1 cellular context compared by ENCODE assay signal in the genomic region with DNA sequence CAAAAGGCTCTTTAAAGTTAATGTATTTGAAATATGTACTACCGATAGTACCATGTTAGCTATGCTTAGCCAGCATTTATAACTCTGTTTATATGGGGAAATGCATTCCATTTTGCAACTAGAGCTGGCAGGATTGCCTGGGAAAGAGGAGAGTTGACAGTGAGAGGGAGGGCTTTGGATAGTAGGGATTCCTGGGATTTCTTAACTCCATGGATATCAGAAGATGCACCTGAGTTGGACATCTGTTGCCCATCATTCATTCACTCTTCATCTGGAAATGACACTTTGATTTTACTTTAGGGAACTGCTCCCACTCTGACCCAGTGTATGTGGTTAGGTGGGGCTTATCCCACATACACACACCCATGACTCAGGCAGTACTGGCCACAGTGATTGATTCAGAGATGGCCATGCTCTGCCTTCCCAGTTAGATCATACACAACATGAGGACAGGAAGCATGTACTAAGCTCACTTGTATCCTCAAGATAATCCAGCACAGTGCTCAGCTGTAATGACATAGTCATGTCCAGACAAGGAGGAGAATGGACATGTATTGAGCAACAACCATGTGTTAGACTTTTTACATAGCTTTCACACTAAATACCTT.
TF ChIP-seq lines count a peak whose summit lies in the region.

No MANE protein-coding gene starts in this region.

TF ChIP-seq in K562, 482 proteins besides CTCF, POLR2A, EP300 and RAD21 (continued from another document and continues in another):
- TF ChIP-seq, protein P1, sequence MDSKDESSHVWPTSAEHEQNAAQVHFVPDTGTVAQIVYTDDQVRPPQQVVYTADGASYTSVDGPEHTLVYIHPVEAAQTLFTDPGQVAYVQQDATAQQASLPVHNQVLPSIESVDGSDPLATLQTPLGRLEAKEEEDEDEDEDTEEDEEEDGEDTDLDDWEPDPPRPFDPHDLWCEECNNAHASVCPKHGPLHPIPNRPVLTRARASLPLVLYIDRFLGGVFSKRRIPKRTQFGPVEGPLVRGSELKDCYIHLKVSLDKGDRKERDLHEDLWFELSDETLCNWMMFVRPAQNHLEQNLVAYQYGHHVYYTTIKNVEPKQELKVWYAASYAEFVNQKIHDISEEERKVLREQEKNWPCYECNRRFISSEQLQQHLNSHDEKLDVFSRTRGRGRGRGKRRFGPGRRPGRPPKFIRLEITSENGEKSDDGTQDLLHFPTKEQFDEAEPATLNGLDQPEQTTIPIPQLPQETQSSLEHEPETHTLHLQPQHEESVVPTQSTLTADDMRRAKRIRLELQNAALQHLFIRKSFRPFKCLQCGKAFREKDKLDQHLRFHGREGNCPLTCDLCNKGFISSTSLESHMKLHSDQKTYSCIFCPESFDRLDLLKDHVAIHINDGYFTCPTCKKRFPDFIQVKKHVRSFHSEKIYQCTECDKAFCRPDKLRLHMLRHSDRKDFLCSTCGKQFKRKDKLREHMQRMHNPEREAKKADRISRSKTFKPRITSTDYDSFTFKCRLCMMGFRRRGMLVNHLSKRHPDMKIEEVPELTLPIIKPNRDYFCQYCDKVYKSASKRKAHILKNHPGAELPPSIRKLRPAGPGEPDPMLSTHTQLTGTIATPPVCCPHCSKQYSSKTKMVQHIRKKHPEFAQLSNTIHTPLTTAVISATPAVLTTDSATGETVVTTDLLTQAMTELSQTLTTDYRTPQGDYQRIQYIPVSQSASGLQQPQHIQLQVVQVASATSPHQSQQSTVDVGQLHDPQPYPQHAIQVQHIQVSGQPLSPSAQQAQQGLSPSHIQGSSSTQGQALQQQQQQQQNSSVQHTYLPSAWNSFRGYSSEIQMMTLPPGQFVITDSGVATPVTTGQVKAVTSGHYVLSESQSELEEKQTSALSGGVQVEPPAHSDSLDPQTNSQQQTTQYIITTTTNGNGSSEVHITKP (IDR thresholded peaks at IDR 0.05; ENCODE audit: partially characterized antibody) = no peak
- TF ChIP-seq BRF1 (IDR thresholded peaks at IDR 0.05; ENCODE audit: borderline replicate concordance, extremely low read depth, insufficient read length) (no peak), ZNF398 (CRISPR knock-in tag; IDR thresholded peaks at IDR 0.05) (no peak), SNIP1 (IDR thresholded peaks at IDR 0.05; ENCODE audit: low read depth) (no peak), CEBPB (tag; IDR thresholded peaks at IDR 0.05) (peak; percentile 48), NFE2 (IDR thresholded peaks at IDR 0.05; ENCODE audit: low read depth) (peak; percentile 70; the same call in 1 of the 2 replicates), PHB (CRISPR knock-in tag; IDR thresholded peaks at IDR 0.05) (no peak), FOXK2 (conservative IDR thresholded peaks at IDR 0.05 in 1 of 2, IDR thresholded peaks at IDR 0.05 in 1 of 2; ENCODE audit: low read depth in 2 of 2) (no peak), SAFB (IDR thresholded peaks at IDR 0.05; ENCODE audit: borderline replicate concordance, low read depth, low read length) (no peak), HDAC1 (IDR thresholded peaks at IDR 0.05) (peak in 1 of 2 experiments; percentile 67; a peak in 1 of 4 replicates), ZNF695 (CRISPR knock-in tag; IDR thresholded peaks at IDR 0.05) (no peak), ZNF668 (CRISPR knock-in tag; IDR thresholded peaks at IDR 0.05) (no peak), ELF1 (tag; IDR thresholded peaks at IDR 0.05) (no peak), ZNF444 (CRISPR knock-in tag; IDR thresholded peaks at IDR 0.05) (no peak), KDM1A (IDR thresholded peaks at IDR 0.05) (peak; percentile 91 to 92), FUS (optimal IDR thresholded peaks at IDR 0.05; ENCODE audit: low read depth, low read length) (no peak), SMARCC2 (IDR thresholded peaks at IDR 0.05; ENCODE audit: low read depth) (no peak), JUNB (CRISPR knock-in tag; conservative IDR thresholded peaks at IDR 0.05) (no peak), ZNF143 (CRISPR knock-in tag; IDR thresholded peaks at IDR 0.05) (no peak), ZFP1 (CRISPR knock-in tag; IDR thresholded peaks at IDR 0.05) (no peak), NFE2L1 (tag; IDR thresholded peaks at IDR 0.05; ENCODE audit: borderline replicate concordance, low read depth) (no peak), SOX6 (IDR thresholded peaks at IDR 0.05) (0 out of 2 replicates have a peak, but pooled peaks have one; percentile 25), ZNF766 (CRISPR knock-in tag; conservative IDR thresholded peaks at IDR 0.05) (no peak), ZNF24 (IDR thresholded peaks at IDR 0.05) (peak; percentile 81), NCOR1 (IDR thresholded peaks at IDR 0.05) (peak; percentile 64), USF2 (CRISPR knock-in tag; IDR thresholded peaks at IDR 0.05) (no peak), CBX3 (IDR thresholded peaks at IDR 0.05; ENCODE audit: borderline replicate concordance in 1 of 2, low read length in 2 of 2) (peak in 1 of 2 experiments; percentile 80; a peak in 1 of 3 replicates), ZNF316 (IDR thresholded peaks at IDR 0.05) (peak; percentile 82), ZNF282 (CRISPR knock-in tag; IDR thresholded peaks at IDR 0.05) (no peak), GABPB2 (CRISPR knock-in tag; conservative IDR thresholded peaks at IDR 0.05) (no peak), SAP30 (IDR thresholded peaks at IDR 0.05; ENCODE audit: borderline replicate concordance, insufficient read depth, low read depth, low read length, poor library complexity, severe bottlenecking) (no peak), NFIX (CRISPR knock-in tag; IDR thresholded peaks at IDR 0.05; ENCODE audit: low read depth) (no peak), PHTF2 (CRISPR knock-in tag; IDR thresholded peaks at IDR 0.05) (no peak)
- TF ChIP-seq, protein P2, sequence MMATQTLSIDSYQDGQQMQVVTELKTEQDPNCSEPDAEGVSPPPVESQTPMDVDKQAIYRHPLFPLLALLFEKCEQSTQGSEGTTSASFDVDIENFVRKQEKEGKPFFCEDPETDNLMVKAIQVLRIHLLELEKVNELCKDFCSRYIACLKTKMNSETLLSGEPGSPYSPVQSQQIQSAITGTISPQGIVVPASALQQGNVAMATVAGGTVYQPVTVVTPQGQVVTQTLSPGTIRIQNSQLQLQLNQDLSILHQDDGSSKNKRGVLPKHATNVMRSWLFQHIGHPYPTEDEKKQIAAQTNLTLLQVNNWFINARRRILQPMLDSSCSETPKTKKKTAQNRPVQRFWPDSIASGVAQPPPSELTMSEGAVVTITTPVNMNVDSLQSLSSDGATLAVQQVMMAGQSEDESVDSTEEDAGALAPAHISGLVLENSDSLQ (IDR thresholded peaks at IDR 0.05) = 0 out of 2 replicates have a peak, but pooled peaks have one; percentile 26
- TF ChIP-seq, protein P3, sequence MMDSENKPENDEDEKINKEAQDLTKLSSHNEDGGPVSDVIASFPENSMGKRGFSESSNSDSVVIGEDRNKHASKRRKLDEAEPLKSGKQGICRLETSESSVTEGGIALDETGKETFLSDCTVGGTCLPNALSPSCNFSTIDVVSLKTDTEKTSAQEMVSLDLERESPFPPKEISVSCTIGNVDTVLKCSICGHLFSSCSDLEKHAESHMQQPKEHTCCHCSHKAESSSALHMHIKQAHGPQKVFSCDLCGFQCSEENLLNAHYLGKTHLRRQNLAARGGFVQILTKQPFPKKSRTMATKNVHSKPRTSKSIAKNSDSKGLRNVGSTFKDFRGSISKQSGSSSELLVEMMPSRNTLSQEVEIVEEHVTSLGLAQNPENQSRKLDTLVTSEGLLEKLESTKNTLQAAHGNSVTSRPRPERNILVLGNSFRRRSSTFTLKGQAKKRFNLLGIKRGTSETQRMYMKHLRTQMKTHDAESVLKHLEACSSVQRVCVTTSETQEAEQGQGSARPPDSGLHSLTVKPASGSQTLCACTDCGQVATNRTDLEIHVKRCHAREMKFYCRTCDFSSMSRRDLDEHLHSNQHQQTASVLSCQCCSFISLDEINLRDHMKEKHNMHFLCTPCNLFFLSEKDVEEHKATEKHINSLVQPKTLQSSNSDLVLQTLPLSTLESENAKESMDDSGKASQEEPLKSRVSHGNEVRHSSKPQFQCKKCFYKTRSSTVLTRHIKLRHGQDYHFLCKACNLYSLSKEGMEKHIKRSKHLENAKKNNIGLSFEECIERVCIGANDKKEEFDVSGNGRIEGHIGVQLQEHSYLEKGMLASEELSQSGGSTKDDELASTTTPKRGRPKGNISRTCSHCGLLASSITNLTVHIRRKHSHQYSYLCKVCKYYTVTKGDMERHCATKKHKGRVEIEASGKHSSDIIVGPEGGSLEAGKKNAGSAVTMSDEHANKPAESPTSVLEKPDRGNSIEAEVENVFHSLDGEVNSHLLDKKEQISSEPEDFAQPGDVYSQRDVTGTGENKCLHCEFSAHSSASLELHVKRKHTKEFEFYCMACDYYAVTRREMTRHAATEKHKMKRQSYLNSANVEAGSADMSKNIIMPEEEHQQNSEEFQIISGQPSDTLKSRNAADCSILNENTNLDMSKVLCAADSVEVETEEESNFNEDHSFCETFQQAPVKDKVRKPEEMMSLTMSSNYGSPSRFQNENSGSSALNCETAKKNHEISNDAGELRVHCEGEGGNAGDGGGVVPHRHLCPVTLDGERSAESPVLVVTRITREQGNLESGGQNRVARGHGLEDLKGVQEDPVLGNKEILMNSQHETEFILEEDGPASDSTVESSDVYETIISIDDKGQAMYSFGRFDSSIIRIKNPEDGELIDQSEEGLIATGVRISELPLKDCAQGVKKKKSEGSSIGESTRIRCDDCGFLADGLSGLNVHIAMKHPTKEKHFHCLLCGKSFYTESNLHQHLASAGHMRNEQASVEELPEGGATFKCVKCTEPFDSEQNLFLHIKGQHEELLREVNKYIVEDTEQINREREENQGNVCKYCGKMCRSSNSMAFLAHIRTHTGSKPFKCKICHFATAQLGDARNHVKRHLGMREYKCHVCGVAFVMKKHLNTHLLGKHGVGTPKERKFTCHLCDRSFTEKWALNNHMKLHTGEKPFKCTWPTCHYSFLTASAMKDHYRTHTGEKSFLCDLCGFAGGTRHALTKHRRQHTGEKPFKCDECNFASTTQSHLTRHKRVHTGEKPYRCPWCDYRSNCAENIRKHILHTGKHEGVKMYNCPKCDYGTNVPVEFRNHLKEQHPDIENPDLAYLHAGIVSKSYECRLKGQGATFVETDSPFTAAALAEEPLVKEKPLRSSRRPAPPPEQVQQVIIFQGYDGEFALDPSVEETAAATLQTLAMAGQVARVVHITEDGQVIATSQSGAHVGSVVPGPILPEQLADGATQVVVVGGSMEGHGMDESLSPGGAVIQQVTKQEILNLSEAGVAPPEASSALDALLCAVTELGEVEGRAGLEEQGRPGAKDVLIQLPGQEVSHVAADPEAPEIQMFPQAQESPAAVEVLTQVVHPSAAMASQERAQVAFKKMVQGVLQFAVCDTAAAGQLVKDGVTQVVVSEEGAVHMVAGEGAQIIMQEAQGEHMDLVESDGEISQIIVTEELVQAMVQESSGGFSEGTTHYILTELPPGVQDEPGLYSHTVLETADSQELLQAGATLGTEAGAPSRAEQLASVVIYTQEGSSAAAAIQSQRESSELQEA (IDR thresholded peaks at IDR 0.05; ENCODE audit: low read depth) = no peak
- TF ChIP-seq, protein P4, sequence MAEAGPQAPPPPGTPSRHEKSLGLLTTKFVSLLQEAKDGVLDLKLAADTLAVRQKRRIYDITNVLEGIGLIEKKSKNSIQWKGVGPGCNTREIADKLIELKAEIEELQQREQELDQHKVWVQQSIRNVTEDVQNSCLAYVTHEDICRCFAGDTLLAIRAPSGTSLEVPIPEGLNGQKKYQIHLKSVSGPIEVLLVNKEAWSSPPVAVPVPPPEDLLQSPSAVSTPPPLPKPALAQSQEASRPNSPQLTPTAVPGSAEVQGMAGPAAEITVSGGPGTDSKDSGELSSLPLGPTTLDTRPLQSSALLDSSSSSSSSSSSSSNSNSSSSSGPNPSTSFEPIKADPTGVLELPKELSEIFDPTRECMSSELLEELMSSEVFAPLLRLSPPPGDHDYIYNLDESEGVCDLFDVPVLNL (CRISPR knock-in tag; IDR thresholded peaks at IDR 0.05; ENCODE audit: low read depth) = no peak
- TF ChIP-seq, protein P5, sequence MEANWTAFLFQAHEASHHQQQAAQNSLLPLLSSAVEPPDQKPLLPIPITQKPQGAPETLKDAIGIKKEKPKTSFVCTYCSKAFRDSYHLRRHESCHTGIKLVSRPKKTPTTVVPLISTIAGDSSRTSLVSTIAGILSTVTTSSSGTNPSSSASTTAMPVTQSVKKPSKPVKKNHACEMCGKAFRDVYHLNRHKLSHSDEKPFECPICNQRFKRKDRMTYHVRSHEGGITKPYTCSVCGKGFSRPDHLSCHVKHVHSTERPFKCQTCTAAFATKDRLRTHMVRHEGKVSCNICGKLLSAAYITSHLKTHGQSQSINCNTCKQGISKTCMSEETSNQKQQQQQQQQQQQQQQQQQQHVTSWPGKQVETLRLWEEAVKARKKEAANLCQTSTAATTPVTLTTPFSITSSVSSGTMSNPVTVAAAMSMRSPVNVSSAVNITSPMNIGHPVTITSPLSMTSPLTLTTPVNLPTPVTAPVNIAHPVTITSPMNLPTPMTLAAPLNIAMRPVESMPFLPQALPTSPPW (CRISPR knock-in tag; IDR thresholded peaks at IDR 0.05) = no peak
- TF ChIP-seq, protein P6, sequence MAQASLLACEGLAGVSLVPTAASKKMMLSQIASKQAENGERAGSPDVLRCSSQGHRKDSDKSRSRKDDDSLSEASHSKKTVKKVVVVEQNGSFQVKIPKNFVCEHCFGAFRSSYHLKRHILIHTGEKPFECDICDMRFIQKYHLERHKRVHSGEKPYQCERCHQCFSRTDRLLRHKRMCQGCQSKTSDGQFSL (CRISPR knock-in tag; IDR thresholded peaks at IDR 0.05) = no peak
- TF ChIP-seq, protein P6 (tag; IDR thresholded peaks at IDR 0.05) = no peak
